Comparison of ENCODE assay signal across 1 cellular context in the genomic region with DNA sequence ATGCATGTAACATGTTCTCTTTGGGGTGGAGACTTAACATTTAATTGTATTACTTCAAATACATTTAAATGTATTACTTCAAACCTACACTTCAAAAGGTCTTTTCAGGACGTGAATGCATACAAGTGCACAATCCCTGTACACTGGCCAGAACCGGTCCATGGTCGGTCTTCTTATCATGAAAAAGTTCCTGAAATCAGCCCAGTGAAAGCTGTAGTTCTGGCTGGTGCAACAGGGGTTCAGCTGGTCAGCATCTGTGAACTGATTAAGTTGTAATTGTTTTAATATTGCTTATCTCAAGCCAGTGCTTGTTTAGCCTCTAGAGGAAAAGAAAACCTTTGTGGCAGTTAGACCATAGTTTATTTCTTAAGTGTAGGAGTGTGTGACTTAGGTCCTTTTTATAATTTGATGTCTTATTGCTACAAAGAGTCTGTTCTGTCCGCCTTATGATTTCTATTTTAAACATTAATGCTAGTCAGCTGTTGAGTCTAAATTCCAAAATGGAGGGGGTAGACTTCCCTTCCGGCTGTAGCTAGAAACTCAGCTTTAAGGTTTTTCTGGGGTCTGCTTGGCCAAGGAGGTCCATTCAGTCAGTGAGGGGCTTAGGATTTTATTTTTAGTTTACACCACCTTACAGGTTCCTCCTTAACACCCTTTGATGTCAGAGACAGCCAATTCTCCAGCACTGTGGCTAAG.
TF ChIP-seq lines count a peak whose summit lies in the region.

No MANE protein-coding gene starts in this region.

TF ChIP-seq in H1, 55 proteins besides CTCF, POLR2A, EP300 and RAD21:
- no peak for TF ChIP-seq CHD2 (IDR thresholded peaks at IDR 0.05; ENCODE audit: low read length)
- no peak for TF ChIP-seq NRF1 (IDR thresholded peaks at IDR 0.05; ENCODE audit: low read depth, low read length)
- no peak for TF ChIP-seq BCL11A (IDR thresholded peaks at IDR 0.05; ENCODE audit: low read depth in 2 of 2, low read length in 2 of 2)
- no peak for TF ChIP-seq PHF8 (conservative IDR thresholded peaks at IDR 0.05; ENCODE audit: low read depth, low read length)
- TF ChIP-seq RNF2 (IDR thresholded peaks at IDR 0.05; ENCODE audit: borderline replicate concordance, low read depth, low read length, missing control alignments, poor library complexity, severe bottlenecking), result no peak
- TF ChIP-seq KDM1A (IDR thresholded peaks at IDR 0.05; ENCODE audit: borderline replicate concordance, low read length), result no peak
- TF ChIP-seq TCF12 (IDR thresholded peaks at IDR 0.05; ENCODE audit: low read depth, low read length), result no peak
- no peak for TF ChIP-seq SAP30 (IDR thresholded peaks at IDR 0.05; ENCODE audit: insufficient read depth, insufficient replicate concordance, low read length)
- no peak for TF ChIP-seq RFX5 (IDR thresholded peaks at IDR 0.05; ENCODE audit: borderline replicate concordance, low read depth, low read length)
- no peak for TF ChIP-seq SP2 (IDR thresholded peaks at IDR 0.05; ENCODE audit: low read length)
- TF ChIP-seq, protein P1, sequence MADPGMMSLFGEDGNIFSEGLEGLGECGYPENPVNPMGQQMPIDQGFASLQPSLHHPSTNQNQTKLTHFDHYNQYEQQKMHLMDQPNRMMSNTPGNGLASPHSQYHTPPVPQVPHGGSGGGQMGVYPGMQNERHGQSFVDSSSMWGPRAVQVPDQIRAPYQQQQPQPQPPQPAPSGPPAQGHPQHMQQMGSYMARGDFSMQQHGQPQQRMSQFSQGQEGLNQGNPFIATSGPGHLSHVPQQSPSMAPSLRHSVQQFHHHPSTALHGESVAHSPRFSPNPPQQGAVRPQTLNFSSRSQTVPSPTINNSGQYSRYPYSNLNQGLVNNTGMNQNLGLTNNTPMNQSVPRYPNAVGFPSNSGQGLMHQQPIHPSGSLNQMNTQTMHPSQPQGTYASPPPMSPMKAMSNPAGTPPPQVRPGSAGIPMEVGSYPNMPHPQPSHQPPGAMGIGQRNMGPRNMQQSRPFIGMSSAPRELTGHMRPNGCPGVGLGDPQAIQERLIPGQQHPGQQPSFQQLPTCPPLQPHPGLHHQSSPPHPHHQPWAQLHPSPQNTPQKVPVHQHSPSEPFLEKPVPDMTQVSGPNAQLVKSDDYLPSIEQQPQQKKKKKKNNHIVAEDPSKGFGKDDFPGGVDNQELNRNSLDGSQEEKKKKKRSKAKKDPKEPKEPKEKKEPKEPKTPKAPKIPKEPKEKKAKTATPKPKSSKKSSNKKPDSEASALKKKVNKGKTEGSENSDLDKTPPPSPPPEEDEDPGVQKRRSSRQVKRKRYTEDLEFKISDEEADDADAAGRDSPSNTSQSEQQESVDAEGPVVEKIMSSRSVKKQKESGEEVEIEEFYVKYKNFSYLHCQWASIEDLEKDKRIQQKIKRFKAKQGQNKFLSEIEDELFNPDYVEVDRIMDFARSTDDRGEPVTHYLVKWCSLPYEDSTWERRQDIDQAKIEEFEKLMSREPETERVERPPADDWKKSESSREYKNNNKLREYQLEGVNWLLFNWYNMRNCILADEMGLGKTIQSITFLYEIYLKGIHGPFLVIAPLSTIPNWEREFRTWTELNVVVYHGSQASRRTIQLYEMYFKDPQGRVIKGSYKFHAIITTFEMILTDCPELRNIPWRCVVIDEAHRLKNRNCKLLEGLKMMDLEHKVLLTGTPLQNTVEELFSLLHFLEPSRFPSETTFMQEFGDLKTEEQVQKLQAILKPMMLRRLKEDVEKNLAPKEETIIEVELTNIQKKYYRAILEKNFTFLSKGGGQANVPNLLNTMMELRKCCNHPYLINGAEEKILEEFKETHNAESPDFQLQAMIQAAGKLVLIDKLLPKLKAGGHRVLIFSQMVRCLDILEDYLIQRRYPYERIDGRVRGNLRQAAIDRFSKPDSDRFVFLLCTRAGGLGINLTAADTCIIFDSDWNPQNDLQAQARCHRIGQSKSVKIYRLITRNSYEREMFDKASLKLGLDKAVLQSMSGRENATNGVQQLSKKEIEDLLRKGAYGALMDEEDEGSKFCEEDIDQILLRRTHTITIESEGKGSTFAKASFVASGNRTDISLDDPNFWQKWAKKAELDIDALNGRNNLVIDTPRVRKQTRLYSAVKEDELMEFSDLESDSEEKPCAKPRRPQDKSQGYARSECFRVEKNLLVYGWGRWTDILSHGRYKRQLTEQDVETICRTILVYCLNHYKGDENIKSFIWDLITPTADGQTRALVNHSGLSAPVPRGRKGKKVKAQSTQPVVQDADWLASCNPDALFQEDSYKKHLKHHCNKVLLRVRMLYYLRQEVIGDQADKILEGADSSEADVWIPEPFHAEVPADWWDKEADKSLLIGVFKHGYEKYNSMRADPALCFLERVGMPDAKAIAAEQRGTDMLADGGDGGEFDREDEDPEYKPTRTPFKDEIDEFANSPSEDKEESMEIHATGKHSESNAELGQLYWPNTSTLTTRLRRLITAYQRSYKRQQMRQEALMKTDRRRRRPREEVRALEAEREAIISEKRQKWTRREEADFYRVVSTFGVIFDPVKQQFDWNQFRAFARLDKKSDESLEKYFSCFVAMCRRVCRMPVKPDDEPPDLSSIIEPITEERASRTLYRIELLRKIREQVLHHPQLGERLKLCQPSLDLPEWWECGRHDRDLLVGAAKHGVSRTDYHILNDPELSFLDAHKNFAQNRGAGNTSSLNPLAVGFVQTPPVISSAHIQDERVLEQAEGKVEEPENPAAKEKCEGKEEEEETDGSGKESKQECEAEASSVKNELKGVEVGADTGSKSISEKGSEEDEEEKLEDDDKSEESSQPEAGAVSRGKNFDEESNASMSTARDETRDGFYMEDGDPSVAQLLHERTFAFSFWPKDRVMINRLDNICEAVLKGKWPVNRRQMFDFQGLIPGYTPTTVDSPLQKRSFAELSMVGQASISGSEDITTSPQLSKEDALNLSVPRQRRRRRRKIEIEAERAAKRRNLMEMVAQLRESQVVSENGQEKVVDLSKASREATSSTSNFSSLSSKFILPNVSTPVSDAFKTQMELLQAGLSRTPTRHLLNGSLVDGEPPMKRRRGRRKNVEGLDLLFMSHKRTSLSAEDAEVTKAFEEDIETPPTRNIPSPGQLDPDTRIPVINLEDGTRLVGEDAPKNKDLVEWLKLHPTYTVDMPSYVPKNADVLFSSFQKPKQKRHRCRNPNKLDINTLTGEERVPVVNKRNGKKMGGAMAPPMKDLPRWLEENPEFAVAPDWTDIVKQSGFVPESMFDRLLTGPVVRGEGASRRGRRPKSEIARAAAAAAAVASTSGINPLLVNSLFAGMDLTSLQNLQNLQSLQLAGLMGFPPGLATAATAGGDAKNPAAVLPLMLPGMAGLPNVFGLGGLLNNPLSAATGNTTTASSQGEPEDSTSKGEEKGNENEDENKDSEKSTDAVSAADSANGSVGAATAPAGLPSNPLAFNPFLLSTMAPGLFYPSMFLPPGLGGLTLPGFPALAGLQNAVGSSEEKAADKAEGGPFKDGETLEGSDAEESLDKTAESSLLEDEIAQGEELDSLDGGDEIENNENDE (IDR thresholded peaks at IDR 0.05; ENCODE audit: insufficient replicate concordance, low read length), result no peak
- TF ChIP-seq SIX5 (IDR thresholded peaks at IDR 0.05; ENCODE audit: low read depth, low read length), result no peak
- TF ChIP-seq, protein P2, sequence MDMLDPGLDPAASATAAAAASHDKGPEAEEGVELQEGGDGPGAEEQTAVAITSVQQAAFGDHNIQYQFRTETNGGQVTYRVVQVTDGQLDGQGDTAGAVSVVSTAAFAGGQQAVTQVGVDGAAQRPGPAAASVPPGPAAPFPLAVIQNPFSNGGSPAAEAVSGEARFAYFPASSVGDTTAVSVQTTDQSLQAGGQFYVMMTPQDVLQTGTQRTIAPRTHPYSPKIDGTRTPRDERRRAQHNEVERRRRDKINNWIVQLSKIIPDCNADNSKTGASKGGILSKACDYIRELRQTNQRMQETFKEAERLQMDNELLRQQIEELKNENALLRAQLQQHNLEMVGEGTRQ (IDR thresholded peaks at IDR 0.05; ENCODE audit: low read length), result no peak
- TF ChIP-seq, protein P3, sequence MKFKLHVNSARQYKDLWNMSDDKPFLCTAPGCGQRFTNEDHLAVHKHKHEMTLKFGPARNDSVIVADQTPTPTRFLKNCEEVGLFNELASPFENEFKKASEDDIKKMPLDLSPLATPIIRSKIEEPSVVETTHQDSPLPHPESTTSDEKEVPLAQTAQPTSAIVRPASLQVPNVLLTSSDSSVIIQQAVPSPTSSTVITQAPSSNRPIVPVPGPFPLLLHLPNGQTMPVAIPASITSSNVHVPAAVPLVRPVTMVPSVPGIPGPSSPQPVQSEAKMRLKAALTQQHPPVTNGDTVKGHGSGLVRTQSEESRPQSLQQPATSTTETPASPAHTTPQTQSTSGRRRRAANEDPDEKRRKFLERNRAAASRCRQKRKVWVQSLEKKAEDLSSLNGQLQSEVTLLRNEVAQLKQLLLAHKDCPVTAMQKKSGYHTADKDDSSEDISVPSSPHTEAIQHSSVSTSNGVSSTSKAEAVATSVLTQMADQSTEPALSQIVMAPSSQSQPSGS (IDR thresholded peaks at IDR 0.05; ENCODE audit: low read length), result no peak
- TF ChIP-seq BRCA1 (IDR thresholded peaks at IDR 0.05; ENCODE audit: low read depth, low read length), result no peak
- TF ChIP-seq TAF7 (optimal IDR thresholded peaks at IDR 0.05; ENCODE audit: borderline replicate concordance, low read depth, low read length), result no peak
